Comparison of ENCODE assay signal across 9 cellular contexts in the genomic region with DNA sequence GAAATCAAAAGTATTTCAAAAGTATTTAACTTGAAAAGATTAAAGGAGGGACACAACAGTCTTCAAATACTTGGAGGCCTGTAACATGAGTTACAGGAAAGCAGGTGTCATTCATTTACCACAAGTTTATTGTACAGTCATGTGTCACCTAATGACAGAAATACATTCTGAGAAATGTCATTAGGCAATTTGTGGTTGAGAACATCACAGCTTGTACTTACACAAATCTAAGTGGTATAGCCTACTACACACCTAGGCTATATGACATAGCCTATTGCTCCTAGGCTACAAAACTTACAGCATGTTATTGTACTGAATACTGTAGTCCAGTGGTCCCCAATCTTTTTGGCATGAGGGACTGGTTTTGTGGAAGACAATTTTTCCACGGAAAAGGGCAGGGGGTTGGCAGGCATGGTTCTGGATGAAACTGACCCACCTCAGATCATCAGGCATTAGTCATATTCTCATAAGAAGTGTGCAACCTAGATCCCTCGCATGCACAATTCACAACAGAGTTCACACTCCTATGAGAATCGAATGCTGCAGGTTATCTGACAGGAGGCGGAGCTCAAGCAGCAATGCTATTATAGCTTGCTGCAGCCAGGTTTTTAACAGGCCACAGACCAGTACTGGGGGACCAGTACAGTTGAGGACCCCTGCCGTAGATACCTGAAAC.
DNase-seq lines count a peak whose midpoint lies in the region; ATAC-seq and TF ChIP-seq lines count a peak whose summit lies in the region.
"Had no signal": no experiment of that assay in that cellular context is flagged by ENCODE, and none has a peak within 500 bp of the region (broad histone marks: within the 10 kb centered on the region; RNA-seq: fewer than 3 reads in every experiment).

No MANE protein-coding gene starts in this region.

- peaks cover 2% of the 10 kb centered on the region for H3K4me1 ChIP-seq in HEK293 (ENCODE audit: control insufficient read depth, insufficient read depth, low read length)

- H3K9me3 ChIP-seq in HEK293 (ENCODE audit: control insufficient read depth, insufficient read depth, low read depth, low read length), result no peaks in the 10 kb centered on the region
- H3K9me3 ChIP-seq: heart left ventricle had no signal

- no peak for TF ChIP-seq CTCF in HEK293 (tag by site-specific recombination; IDR thresholded peaks at IDR 0.05)

- H3K4me3 ChIP-seq in HEK293 (ENCODE audit: low read depth, low read length), result no peak overlapping the region

- no peak overlapping the region for H3K27ac ChIP-seq in HEK293 (ENCODE audit: extremely low read depth, low read depth, low read length)

- H3K36me3 ChIP-seq in HEK293 (ENCODE audit: control insufficient read depth in 2 of 2, insufficient read depth in 1 of 2, low read length in 2 of 2), result no peaks in the 10 kb centered on the region

- DNase-seq in MV-4-11 (lab: John Stamatoyannopoulos, UW), result peak; percentile 22
- peak; percentile 5 for DNase-seq in glomerular visceral epithelial cell (ENCODE audit: extremely low spot score)
- DNase-seq in NCI-H69 (lab: John Stamatoyannopoulos, UW), result no peak
- DNase-seq in HUDEP-2 (lab: John Stamatoyannopoulos, UW; ENCODE audit: unreplicated experiment in 76 of 76), result no peak
- DNase-seq in NCI-H1092 treated with DMSO at 0.1 percent for 48 hours (lab: John Stamatoyannopoulos, UW), result no peak
- DNase-seq in NCI-H524 treated with DMSO at 0.1 percent for 48 hours (lab: John Stamatoyannopoulos, UW), result no peak

- peak; percentile 77 for ATAC-seq in GM18519 (IDR thresholded peaks at IDR 0.05; ENCODE audit: low FRiP score, unreplicated experiment)

- CTCF ChIA-PET in HEK293 (lab: Yijun Ruan, JAX), result interaction anchor here (0.6 kb wide), 2 partner anchors 218 to 307 kb away, joined by 4 to 8 read pairs; no protein-coding TSS in a partner anchor

- POLR2A ChIA-PET in HEK293 (lab: Yijun Ruan, JAX), result interaction anchor here (1.1 to 1.4 kb wide), 2 partner anchors 26 to 28 kb away, joined by 3 to 4 read pairs; partner anchors contain the start of gene RSBN1

TF ChIP-seq in HEK293, 187 proteins besides CTCF, POLR2A, EP300 and RAD21:
- TF ChIP-seq ZNF350 (tag by site-specific recombination; IDR thresholded peaks at IDR 0.05) (no peak), SCRT2 (tag by site-specific recombination; IDR thresholded peaks at IDR 0.05) (no peak), ZNF513 (tag by site-specific recombination; IDR thresholded peaks at IDR 0.05) (no peak), KLF17 (tag by site-specific recombination; IDR thresholded peaks at IDR 0.05) (no peak), ZNF701 (tag by site-specific recombination; IDR thresholded peaks at IDR 0.05) (no peak), ZNF600 (tag by site-specific recombination; IDR thresholded peaks at IDR 0.05) (no peak), OVOL3 (tag by site-specific recombination; IDR thresholded peaks at IDR 0.05) (no peak), ZFP37 (tag by site-specific recombination; IDR thresholded peaks at IDR 0.05) (no peak), ZNF24 (tag by site-specific recombination; IDR thresholded peaks at IDR 0.05) (no peak), ZNF114 (tag by site-specific recombination; IDR thresholded peaks at IDR 0.05) (no peak), GLIS1 (tag by site-specific recombination; IDR thresholded peaks at IDR 0.05) (no peak), ZFHX2 (tag by site-specific recombination; conservative IDR thresholded peaks at IDR 0.05) (no peak), ZNF10 (tag by site-specific recombination; IDR thresholded peaks at IDR 0.05) (no peak)
- TF ChIP-seq, protein P1, sequence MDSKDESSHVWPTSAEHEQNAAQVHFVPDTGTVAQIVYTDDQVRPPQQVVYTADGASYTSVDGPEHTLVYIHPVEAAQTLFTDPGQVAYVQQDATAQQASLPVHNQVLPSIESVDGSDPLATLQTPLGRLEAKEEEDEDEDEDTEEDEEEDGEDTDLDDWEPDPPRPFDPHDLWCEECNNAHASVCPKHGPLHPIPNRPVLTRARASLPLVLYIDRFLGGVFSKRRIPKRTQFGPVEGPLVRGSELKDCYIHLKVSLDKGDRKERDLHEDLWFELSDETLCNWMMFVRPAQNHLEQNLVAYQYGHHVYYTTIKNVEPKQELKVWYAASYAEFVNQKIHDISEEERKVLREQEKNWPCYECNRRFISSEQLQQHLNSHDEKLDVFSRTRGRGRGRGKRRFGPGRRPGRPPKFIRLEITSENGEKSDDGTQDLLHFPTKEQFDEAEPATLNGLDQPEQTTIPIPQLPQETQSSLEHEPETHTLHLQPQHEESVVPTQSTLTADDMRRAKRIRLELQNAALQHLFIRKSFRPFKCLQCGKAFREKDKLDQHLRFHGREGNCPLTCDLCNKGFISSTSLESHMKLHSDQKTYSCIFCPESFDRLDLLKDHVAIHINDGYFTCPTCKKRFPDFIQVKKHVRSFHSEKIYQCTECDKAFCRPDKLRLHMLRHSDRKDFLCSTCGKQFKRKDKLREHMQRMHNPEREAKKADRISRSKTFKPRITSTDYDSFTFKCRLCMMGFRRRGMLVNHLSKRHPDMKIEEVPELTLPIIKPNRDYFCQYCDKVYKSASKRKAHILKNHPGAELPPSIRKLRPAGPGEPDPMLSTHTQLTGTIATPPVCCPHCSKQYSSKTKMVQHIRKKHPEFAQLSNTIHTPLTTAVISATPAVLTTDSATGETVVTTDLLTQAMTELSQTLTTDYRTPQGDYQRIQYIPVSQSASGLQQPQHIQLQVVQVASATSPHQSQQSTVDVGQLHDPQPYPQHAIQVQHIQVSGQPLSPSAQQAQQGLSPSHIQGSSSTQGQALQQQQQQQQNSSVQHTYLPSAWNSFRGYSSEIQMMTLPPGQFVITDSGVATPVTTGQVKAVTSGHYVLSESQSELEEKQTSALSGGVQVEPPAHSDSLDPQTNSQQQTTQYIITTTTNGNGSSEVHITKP (tag by site-specific recombination; IDR thresholded peaks at IDR 0.05), result peak; percentile 44
- TF ChIP-seq, protein P2, sequence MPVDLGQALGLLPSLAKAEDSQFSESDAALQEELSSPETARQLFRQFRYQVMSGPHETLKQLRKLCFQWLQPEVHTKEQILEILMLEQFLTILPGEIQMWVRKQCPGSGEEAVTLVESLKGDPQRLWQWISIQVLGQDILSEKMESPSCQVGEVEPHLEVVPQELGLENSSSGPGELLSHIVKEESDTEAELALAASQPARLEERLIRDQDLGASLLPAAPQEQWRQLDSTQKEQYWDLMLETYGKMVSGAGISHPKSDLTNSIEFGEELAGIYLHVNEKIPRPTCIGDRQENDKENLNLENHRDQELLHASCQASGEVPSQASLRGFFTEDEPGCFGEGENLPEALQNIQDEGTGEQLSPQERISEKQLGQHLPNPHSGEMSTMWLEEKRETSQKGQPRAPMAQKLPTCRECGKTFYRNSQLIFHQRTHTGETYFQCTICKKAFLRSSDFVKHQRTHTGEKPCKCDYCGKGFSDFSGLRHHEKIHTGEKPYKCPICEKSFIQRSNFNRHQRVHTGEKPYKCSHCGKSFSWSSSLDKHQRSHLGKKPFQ (tag by site-specific recombination; IDR thresholded peaks at IDR 0.05), result 0 out of 2 replicates have a peak, but pooled peaks have one; percentile 12
- TF ChIP-seq, protein P3, sequence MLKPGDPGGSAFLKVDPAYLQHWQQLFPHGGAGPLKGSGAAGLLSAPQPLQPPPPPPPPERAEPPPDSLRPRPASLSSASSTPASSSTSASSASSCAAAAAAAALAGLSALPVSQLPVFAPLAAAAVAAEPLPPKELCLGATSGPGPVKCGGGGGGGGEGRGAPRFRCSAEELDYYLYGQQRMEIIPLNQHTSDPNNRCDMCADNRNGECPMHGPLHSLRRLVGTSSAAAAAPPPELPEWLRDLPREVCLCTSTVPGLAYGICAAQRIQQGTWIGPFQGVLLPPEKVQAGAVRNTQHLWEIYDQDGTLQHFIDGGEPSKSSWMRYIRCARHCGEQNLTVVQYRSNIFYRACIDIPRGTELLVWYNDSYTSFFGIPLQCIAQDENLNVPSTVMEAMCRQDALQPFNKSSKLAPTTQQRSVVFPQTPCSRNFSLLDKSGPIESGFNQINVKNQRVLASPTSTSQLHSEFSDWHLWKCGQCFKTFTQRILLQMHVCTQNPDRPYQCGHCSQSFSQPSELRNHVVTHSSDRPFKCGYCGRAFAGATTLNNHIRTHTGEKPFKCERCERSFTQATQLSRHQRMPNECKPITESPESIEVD (tag by site-specific recombination; IDR thresholded peaks at IDR 0.05), result 0 out of 2 replicates have a peak, but pooled peaks have one; percentile 13
TF ChIP-seq in HEK293: peak in this region for 3.

Comparison
In these comparisons a context has a peak if more than half of its experiments do, and no peak if none do; other contexts are left out.
1. DNase-seq: peak in MV-4-11 (single experiment) and glomerular visceral epithelial cell (single experiment); none in NCI-H69 (single experiment), HUDEP-2 (0 of 76), NCI-H1092 treated with DMSO at 0.1 percent for 48 hours (single experiment) and NCI-H524 treated with DMSO at 0.1 percent for 48 hours (single experiment).